In the genomic region with DNA sequence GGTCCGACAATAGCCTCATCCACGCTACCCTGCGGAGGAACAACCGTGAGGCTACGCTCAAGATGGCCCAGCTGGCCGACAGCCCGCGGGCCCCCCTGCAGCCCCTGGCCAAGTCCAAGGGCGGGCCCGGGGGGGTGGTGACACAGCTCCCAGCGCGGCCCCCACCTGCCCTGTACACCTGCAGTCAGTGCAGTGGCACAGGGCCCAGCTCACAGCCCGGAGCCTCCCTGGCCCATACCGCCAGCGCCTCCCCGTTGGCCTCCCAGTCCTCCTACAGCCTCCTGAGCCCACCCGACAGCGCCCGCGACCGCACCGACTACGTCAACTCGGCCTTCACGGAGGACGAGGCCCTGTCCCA, we compare ENCODE assay signal across 27 cellular contexts.
"Had no signal": no experiment of that assay in that cellular context is flagged by ENCODE, and none has a peak within 500 bp of the region (broad histone marks: within the 10 kb centered on the region; RNA-seq: fewer than 3 reads in every experiment).

No MANE protein-coding gene starts in this region.

- H3K27me3 Mint-ChIP-seq: IgD-negative memory B cell had no signal

- DNase-seq: activated CD4-positive, alpha-beta T cell treated with anti-CD3 and anti-CD28 coated beads for 48 hours; activated CD4-positive, alpha-beta T cell treated with anti-CD3 and anti-CD28 coated beads, Interleukin-2, amount 50 U/mL, for 4 hours; activated CD8-positive, alpha-beta T cell treated with anti-CD3 and anti-CD28 coated beads, Interleukin-2, amount 10 ng/mL, durations not matched to agents 7 days and 5 days; activated effector memory CD4-positive, alpha-beta T cell treated with anti-CD3 and anti-CD28 coated beads, Interleukin-2, amount 50 U/mL, for 16 hours; activated naive CD4-positive, alpha-beta T cell treated with Interleukin-2 at 50 U/mL for 16 hours; activated T-cell treated with anti-CD3 and anti-CD28 coated beads, Interleukin-2, amount 50 U/mL, for 4 hours; amygdala; brain microvascular endothelial cell; MG63; MV-4-11; NCI-H1092 treated with DMSO at 0.1 percent for 48 hours; NCI-H1436 treated with DMSO at 0.1 percent for 48 hours; NCI-H187; NCI-H2081; NCI-H446; NCI-H524; Peyer's patch; Right ventricle myocardium superior; SJCRH30; SW 1271 had no signal

- H3K9ac ChIP-seq: KMS-11 had no signal

- H3K9me3 Mint-ChIP-seq: activated naive CD4-positive, alpha-beta T cell treated with anti-CD3 and anti-CD28 coated beads, Interleukin-2, amount 50 U/mL, for 72 hours; activated T-cell treated with anti-CD3 and anti-CD28 coated beads, Interleukin-2, amount 50 U/mL, for 4 hours had no signal

- H3K4me3 ChIP-seq: cardiac muscle cell, MG63, Peyer's patch, SJCRH30 had no signal

- H3K9me3 ChIP-seq: MG63, Peyer's patch, SJCRH30 had no signal

- ATAC-seq: activated CD4-positive, CD25-positive, alpha-beta regulatory T cell treated with anti-CD3 and anti-CD28 coated beads, Interleukin-2, amount 50 U/mL, for 24 hours; activated CD8-positive, alpha-beta T cell treated with anti-CD3 and anti-CD28 coated beads, Interleukin-2, amount 10 ng/mL, durations not matched to agents 7 days and 5 days; activated naive CD4-positive, alpha-beta T cell treated with anti-CD3 and anti-CD28 coated beads, Interleukin-2, amount 50 U/mL, for 72 hours; activated T-cell treated with anti-CD3 and anti-CD28 coated beads, Interleukin-2, amount 50 U/mL, for 4 hours; SK-N-SH treated with all-trans-retinoic acid at 6 μM for 48 hours had no signal

- H3K27me3 ChIP-seq: brain microvascular endothelial cell, cardiac muscle cell, MG63, Peyer's patch, SJCRH30 had no signal

- H3K27ac ChIP-seq: brain microvascular endothelial cell, cardiac muscle cell, KMS-11, Peyer's patch, RWPE1, SJCRH30 had no signal

- H3K4me1 ChIP-seq: Peyer's patch had no signal

- H3K27ac Mint-ChIP-seq: activated CD8-positive, alpha-beta T cell treated with anti-CD3 and anti-CD28 coated beads, Interleukin-2, amount 10 ng/mL, durations not matched to agents 7 days and 5 days; activated naive CD4-positive, alpha-beta T cell treated with anti-CD3 and anti-CD28 coated beads, Interleukin-2, amount 50 U/mL, for 72 hours had no signal

- H3K4me3 Mint-ChIP-seq: activated CD8-positive, alpha-beta T cell treated with anti-CD3 and anti-CD28 coated beads, Interleukin-2, amount 10 ng/mL, durations not matched to agents 7 days and 5 days; activated T-cell treated with anti-CD3 and anti-CD28 coated beads, Interleukin-2, amount 50 U/mL, for 4 hours; IgD-negative memory B cell had no signal
